In genomic region chr20:57346477-57346876, GRCh38 we compare ENCODE assay signal across 8 cellular contexts. TPM values are rescaled to one million over a fixed set of nuclear protein-coding genes. Genes with fewer than 3 reads are reported as not detected.
A peak's percentile ranks its signal among the peaks of the same experiment; 100 is the strongest.
DNase-seq lines count a peak whose midpoint lies in the region; ATAC-seq, FAIRE-seq and TF ChIP-seq lines count a peak whose summit lies in the region.

No MANE protein-coding gene starts in this region.

- peaks cover 15 to 38% (median 23%) of the 10 kb centered on the region in 3 donors for H3K27me3 Mint-ChIP-seq in CD14-positive monocyte (ENCODE audit: low read depth in 3 of 3)
- peaks cover 3% of the 10 kb centered on the region for H3K27me3 Mint-ChIP-seq in activated CD8-positive, alpha-beta T cell treated with anti-CD3 and anti-CD28 coated beads for 36 hours

- H3K79me2 ChIP-seq in HCT116 (ENCODE audit: insufficient read depth, low read length) (no peaks in the 10 kb centered on the region; the same call in none of the 2 replicates), H1 (ENCODE audit: control insufficient read depth in 1 of 2, insufficient read depth in 2 of 2, low read length in 2 of 2) (peaks cover 2 to 4% of the 10 kb centered on the region in 2 experiments)

- H3K36me3 Mint-ChIP-seq in CD14-positive monocyte = no peaks in the 10 kb centered on the region
- no peaks in the 10 kb centered on the region for H3K36me3 Mint-ChIP-seq in activated CD8-positive, alpha-beta T cell treated with anti-CD3 and anti-CD28 coated beads for 36 hours (ENCODE audit: low read depth)
- H3K36me3 Mint-ChIP-seq in stimulated activated effector memory CD8-positive, alpha-beta T cell treated with anti-CD3 and anti-CD28 coated beads, Interleukin-12 subunit alpha, Interleukin-12 subunit beta, amount 100 ng/mL, for 72 hours = peaks cover 8% of the 10 kb centered on the region

- no peak overlapping the region for H3K4me2 ChIP-seq in HCT116 (ENCODE audit: low read length)
- no peak overlapping the region for H3K4me2 ChIP-seq in H1 (ENCODE audit: insufficient read depth in 1 of 2, low read depth in 2 of 2, low read length in 2 of 2)

- no peak overlapping the region for H3K4me3 Mint-ChIP-seq in CD14-positive monocyte
- no peak overlapping the region for H3K4me3 Mint-ChIP-seq in activated CD8-positive, alpha-beta T cell treated with anti-CD3 and anti-CD28 coated beads for 36 hours
- H3K4me3 Mint-ChIP-seq in stimulated activated effector memory CD8-positive, alpha-beta T cell treated with anti-CD3 and anti-CD28 coated beads, Interleukin-12 subunit alpha, Interleukin-12 subunit beta, amount 100 ng/mL, for 72 hours = no peak overlapping the region

- no peak for TF ChIP-seq EP300 in H1 (IDR thresholded peaks at IDR 0.05; ENCODE audit: borderline replicate concordance in 1 of 2, low read depth in 2 of 2, low read length in 2 of 2)

- peaks cover 1% of the 10 kb centered on the region; the same call in 1 of the 2 replicates for H3K23me2 ChIP-seq in H1 (ENCODE audit: low read depth, low read length)

- H3K4ac ChIP-seq in H1 (replicated peaks; ENCODE audit: insufficient read length, low read depth, low read length) = no peak overlapping the region

- H4K20me1 ChIP-seq in HCT116 (ENCODE audit: insufficient read depth) = no peaks in the 10 kb centered on the region
- no peaks in the 10 kb centered on the region for H4K20me1 ChIP-seq in H1 (replicated peaks in 1 of 2; ENCODE audit: control insufficient read depth in 1 of 2, insufficient read depth in 2 of 2, low read length in 2 of 2)

- H3K27ac Mint-ChIP-seq in CD14-positive monocyte = no peak overlapping the region
- H3K27ac Mint-ChIP-seq in activated CD8-positive, alpha-beta T cell treated with anti-CD3 and anti-CD28 coated beads for 36 hours = no peak overlapping the region
- H3K27ac Mint-ChIP-seq in stimulated activated effector memory CD8-positive, alpha-beta T cell treated with anti-CD3 and anti-CD28 coated beads, Interleukin-12 subunit alpha, Interleukin-12 subunit beta, amount 100 ng/mL, for 72 hours = no peak overlapping the region

- H3K27me3 ChIP-seq in HCT116 (ENCODE audit: insufficient read depth, low read length) = no peaks in the 10 kb centered on the region
- no peaks in the 10 kb centered on the region for H3K27me3 ChIP-seq in H1 (replicated peaks in 1 of 4; ENCODE audit: control insufficient read depth in 3 of 4, extremely low read depth in 1 of 4, insufficient read depth in 3 of 4, low read length in 3 of 4)

- no TSS peak for BruUV-seq in HCT116 (replicated peaks; lab: Mats Ljungman, UMichigan)

- no peak overlapping the region for H4K91ac ChIP-seq in H1 (replicated peaks; ENCODE audit: insufficient read length, low read length)

- peaks cover 0 to 10% (median 3%) of the 10 kb centered on the region in 7 donors for H3K9me3 Mint-ChIP-seq in CD14-positive monocyte
- no peaks in the 10 kb centered on the region for H3K9me3 Mint-ChIP-seq in activated CD8-positive, alpha-beta T cell treated with anti-CD3 and anti-CD28 coated beads for 36 hours
- H3K9me3 Mint-ChIP-seq in stimulated activated effector memory CD8-positive, alpha-beta T cell treated with anti-CD3 and anti-CD28 coated beads, Interleukin-12 subunit alpha, Interleukin-12 subunit beta, amount 100 ng/mL, for 72 hours = no peaks in the 10 kb centered on the region

- no peak overlapping the region for H3K9ac ChIP-seq in HCT116 (ENCODE audit: low read length)
- no peak overlapping the region for H3K9ac ChIP-seq in H1 (replicated peaks in 1 of 4; ENCODE audit: extremely low read depth in 1 of 4, low read depth in 3 of 4, low read length in 3 of 4)

- H3K56ac ChIP-seq in H1 (replicated peaks; ENCODE audit: insufficient read length, low read depth, low read length) = no peak overlapping the region

- peaks cover under 1% of the 10 kb centered on the region; the same call in 1 of the 2 replicates for H3K79me1 ChIP-seq in H1 (ENCODE audit: low read depth, low read length)

- CTCF ChIA-PET in HCT116 (lab: Charles Lee) = interaction anchor here (1.0 to 3.5 kb wide), 8 partner anchors 12 to 259 kb away, joined by 3 to 21 read pairs (median 5); no protein-coding TSS in a partner anchor
- CTCF ChIA-PET in activated CD8-positive, alpha-beta T cell treated with anti-CD3 and anti-CD28 coated beads for 36 hours (lab: Charles Lee) = interaction anchor here (0.8 to 5.6 kb wide), 21 partner anchors 9 to 796 kb away, joined by 3 to 42 read pairs (median 4); no protein-coding TSS in a partner anchor
- CTCF ChIA-PET in H1 (lab: Charles Lee; ENCODE audit: partially characterized antibody) = interaction anchor here (0.5 to 6.5 kb wide), 41 partner anchors 9 to 1619 kb away, joined by 3 to 83 read pairs (median 5); partner anchors contain the start of gene SPO11

- FAIRE-seq in H1 (lab: Jason Lieb, UNC) = peak; percentile 88

- H3K18ac ChIP-seq in H1 (ENCODE audit: extremely low read depth, low read length) = no peak overlapping the region

- no peak overlapping the region for H3K14ac ChIP-seq in H1 (ENCODE audit: insufficient read length)

- intact Hi-C loops in CD14-positive monocyte (cut with micrococcal nuclease) = loop anchor here (5.0 kb wide), 2 partner anchors 246 to 259 kb away; no protein-coding TSS in a partner anchor
- intact Hi-C loops in HCT116 (cut with micrococcal nuclease) = loop anchor here (1.0 kb wide), 1 partner anchor 254 kb away; no protein-coding TSS in a partner anchor
- intact Hi-C loops in activated CD8-positive, alpha-beta T cell treated with anti-CD3 and anti-CD28 coated beads for 36 hours (cut with micrococcal nuclease) = loop anchor here (2.0 kb wide), 1 partner anchor 256 kb away; no protein-coding TSS in a partner anchor
- intact Hi-C loops in mucosa of descending colon (cut with DNase I, micrococcal nuclease) = loop anchor here in 1 of 2 donors (2.0 kb wide), 1 partner anchor 258 kb away; no protein-coding TSS in a partner anchor

- H2BK5ac ChIP-seq in H1 (ENCODE audit: low read depth, low read length) = no peak overlapping the region

- H3K9me3 ChIP-seq in HCT116 (ENCODE audit: control insufficient read depth in 1 of 2, insufficient read depth in 1 of 2, low read depth in 1 of 2, low read length in 2 of 2) (no peaks in the 10 kb centered on the region), H1 (ENCODE audit: insufficient read depth in 2 of 2, low read depth in 1 of 2, low read length in 1 of 2) (no peaks in the 10 kb centered on the region), mucosa of descending colon (no peaks in the 10 kb centered on the region)

- H2BK120ac ChIP-seq in H1 (replicated peaks; ENCODE audit: low read depth, low read length) = no peak overlapping the region

- no peaks in the 10 kb centered on the region for H3K36me3 ChIP-seq in HCT116 (ENCODE audit: control insufficient read depth in 1 of 2, insufficient read depth in 2 of 2, low read length in 2 of 2)
- H3K36me3 ChIP-seq in H1 (ENCODE audit: control insufficient read depth in 2 of 4, insufficient read depth in 4 of 4, low read length in 3 of 4) = no peaks in the 10 kb centered on the region
- H3K36me3 ChIP-seq in mucosa of descending colon (ENCODE audit: low read depth) = no peaks in the 10 kb centered on the region

- TF ChIP-seq CTCF in CD14-positive monocyte (IDR thresholded peaks at IDR 0.05) (peak; percentile 81), HCT116 (IDR thresholded peaks at IDR 0.05 in 2 of 3, conservative IDR thresholded peaks at IDR 0.05 in 1 of 3; ENCODE audit: borderline replicate concordance in 1 of 3, insufficient read depth in 1 of 3, low read depth in 2 of 3, low read length in 2 of 3) (peak; percentile 61 to 87 (median 81)), H1 (IDR thresholded peaks at IDR 0.05; ENCODE audit: control extremely low read depth in 1 of 3, insufficient read depth in 1 of 3, low read depth in 1 of 3, low read length in 3 of 3) (peak in 2 of 3 experiments; percentile 69 to 74; a peak in 3 of 4 replicates), mucosa of descending colon (IDR thresholded peaks at IDR 0.05) (peak; percentile 45)
- peak; percentile 83 for TF ChIP-seq CTCF in activated CD8-positive, alpha-beta T cell treated with anti-CD3 and anti-CD28 coated beads for 36 hours (IDR thresholded peaks at IDR 0.05)

- H2BK15ac ChIP-seq in H1 (ENCODE audit: low read length) = no peak overlapping the region

- ATAC-seq in HCT116 (peak; percentile 67), mucosa of descending colon (peak; percentile 51), HG03095 (IDR thresholded peaks at IDR 0.05; ENCODE audit: unreplicated experiment) (no peak)
- ATAC-seq in activated CD8-positive, alpha-beta T cell treated with anti-CD3 and anti-CD28 coated beads for 36 hours = peak; percentile 43
- peak; percentile 42 for ATAC-seq in stimulated activated effector memory CD8-positive, alpha-beta T cell treated with anti-CD3 and anti-CD28 coated beads, Interleukin-12 subunit alpha, Interleukin-12 subunit beta, amount 100 ng/mL, for 72 hours

- no peaks in the 10 kb centered on the region for H3K9me2 ChIP-seq in HCT116 (ENCODE audit: insufficient read depth)

- peaks cover 1% of the 10 kb centered on the region for H3K4me1 Mint-ChIP-seq in CD14-positive monocyte
- peaks cover 4% of the 10 kb centered on the region for H3K4me1 Mint-ChIP-seq in activated CD8-positive, alpha-beta T cell treated with anti-CD3 and anti-CD28 coated beads for 36 hours (ENCODE audit: low read depth)
- no peaks in the 10 kb centered on the region for H3K4me1 Mint-ChIP-seq in stimulated activated effector memory CD8-positive, alpha-beta T cell treated with anti-CD3 and anti-CD28 coated beads, Interleukin-12 subunit alpha, Interleukin-12 subunit beta, amount 100 ng/mL, for 72 hours

- H3K4me3 ChIP-seq in HCT116 (replicated peaks in 1 of 2; ENCODE audit: low read depth in 1 of 2, low read length in 2 of 2) = no peak overlapping the region
- no peak overlapping the region for H3K4me3 ChIP-seq in H1 (ENCODE audit: extremely low read depth in 1 of 4, insufficient read depth in 2 of 4, low read depth in 3 of 4, low read length in 4 of 4)
- H3K4me3 ChIP-seq in mucosa of descending colon = no peak overlapping the region

- H3K23ac ChIP-seq in H1 (ENCODE audit: insufficient read length) = no peak overlapping the region

- H3K4me1 ChIP-seq in HCT116 (ENCODE audit: control insufficient read depth in 1 of 2, insufficient read depth in 2 of 2, low read length in 2 of 2) (peaks cover 3 to 7% of the 10 kb centered on the region in 2 experiments; a peak in 3 of 4 replicates), H1 (replicated peaks in 1 of 4; ENCODE audit: control insufficient read depth in 3 of 4, insufficient read depth in 4 of 4, low read length in 3 of 4) (0 out of 7 replicates have a peak, but pooled peaks cover 0 to under 1% (median 0%) of the 10 kb centered on the region in 4 experiments), mucosa of descending colon (ENCODE audit: low read depth) (no peaks in the 10 kb centered on the region)

- RAD21 ChIA-PET in HCT116 (lab: Charles Lee; ENCODE audit: low non-redundant PET in 1 of 2, low total read pairs in 2 of 2, uncharacterized antibody in 2 of 2, unreplicated experiment in 2 of 2) = interaction anchor here (1.0 to 1.5 kb wide), 3 partner anchors 14 to 257 kb away, joined by 4 read pairs; no protein-coding TSS in a partner anchor

- no peak overlapping the region for H2AK5ac ChIP-seq in H1 (ENCODE audit: low read depth, low read length)

- 4% methylated on average over 4 of the region's 4 CpGs; no CpG with 5 or more reads in 1 of the 2 experiments for WGBS in H1 (ENCODE audit: extremely low coverage in 1 of 2, insufficient coverage in 1 of 2, insufficient read length in 1 of 2, insufficient replicate concordance in 2 of 2, low coverage in 1 of 2, low lambda C conversion rate in 2 of 2, missing lambda C conversion rate in 1 of 2), 2 experiments

- TF ChIP-seq POLR2A in HCT116 (IDR thresholded peaks at IDR 0.05; ENCODE audit: borderline replicate concordance, extremely low read depth, insufficient read depth, insufficient read length) (no peak), H1 (IDR thresholded peaks at IDR 0.05; ENCODE audit: control extremely low read depth in 1 of 2, low read depth in 2 of 2, low read length in 2 of 2) (no peak)

- no peak overlapping the region for H2BK12ac ChIP-seq in H1 (ENCODE audit: low read depth, low read length)

- no peak overlapping the region for H4K5ac ChIP-seq in H1 (ENCODE audit: insufficient read length, low read depth, low read length)

- no peak overlapping the region for H3K27ac ChIP-seq in HCT116 (ENCODE audit: low read depth, low read length)
- no peak overlapping the region for H3K27ac ChIP-seq in H1 (ENCODE audit: low read depth, low read length)

- POLR2A ChIA-PET in HCT116 (lab: Charles Lee) (interaction anchor here (1.6 kb wide), 1 partner anchor 256 kb away, joined by 4 read pairs; no protein-coding TSS in a partner anchor), H1 (lab: Charles Lee; ENCODE audit: partially characterized antibody) (no interaction called here)
- POLR2A ChIA-PET in activated CD8-positive, alpha-beta T cell treated with anti-CD3 and anti-CD28 coated beads for 36 hours (lab: Charles Lee) = interaction anchor here (0.9 kb wide), 1 partner anchor 104 kb away, joined by 3 read pairs; no protein-coding TSS in a partner anchor

- no peak overlapping the region for H2BK20ac ChIP-seq in H1 (ENCODE audit: low read length)

- H2AFZ ChIP-seq in HCT116 (ENCODE audit: low read depth, low read length, poor library complexity, severe bottlenecking) (peak overlapping the region; percentile 87), H1 (ENCODE audit: low read length) (no peak overlapping the region)

- no peak overlapping the region for H4K8ac ChIP-seq in H1 (ENCODE audit: extremely low read depth, insufficient read depth, low read length)

- peak; percentile 90 for TF ChIP-seq RAD21 in HCT116 (IDR thresholded peaks at IDR 0.05; ENCODE audit: low read depth)
- TF ChIP-seq RAD21 in H1 (IDR thresholded peaks at IDR 0.05 in 1 of 2, conservative IDR thresholded peaks at IDR 0.05 in 1 of 2; ENCODE audit: low read depth in 2 of 2, low read length in 2 of 2) = peak; percentile 87 to 89

- DNase-seq in CD14-positive monocyte (ENCODE audit: low spot score) (no peak), HCT116 (ENCODE audit: low read depth, low spot score) (peak; percentile 55), NCI-H774 (lab: John Stamatoyannopoulos, UW) (peak; percentile 38), H1 (ENCODE audit: low read depth in 1 of 2, low spot score in 2 of 2) (peak; percentile 62 to 82), mucosa of descending colon (peak in 2 of 3 donors; percentile 73 to 91)
- peak; percentile 87 for DNase-seq in activated CD8-positive, alpha-beta T cell treated with anti-CD3 and anti-CD28 coated beads for 36 hours
- DNase-seq in stimulated activated effector memory CD8-positive, alpha-beta T cell treated with anti-CD3 and anti-CD28 coated beads, Interleukin-12 subunit alpha, Interleukin-12 subunit beta, amount 100 ng/mL, for 72 hours (ENCODE audit: low spot score in 2 of 2) = peak; percentile 42 to 77

RNA-seq across cellular contexts. Expression of gene RAE1, which starts 4.6 kb away (rescaled TPM):
- polyA plus RNA-seq in CD14-positive monocyte = 10 to 100 TPM; 15.8 to 21.7 TPM
- total RNA-seq in HCT116 (2021; ENCODE audit: unreplicated experiment) = 46.3 TPM
- 44.5 and 51.2 TPM in 2 replicates for polyA plus RNA-seq in HCT116 (2012)
- total RNA-seq in activated CD8-positive, alpha-beta T cell treated with anti-CD3 and anti-CD28 coated beads for 36 hours = 10 to 100 TPM; 41.1 to 42.9 TPM
- 33.0 and 35.9 TPM in 2 replicates for total RNA-seq in H1 (2021; fragmentation: NEBNext Ultra II Directional; extraction: Animal tissue kit (Norgen Biotek cat#: 25700))
- polyA plus RNA-seq in H1 (2011; rRNA removed) = 44.9 and 58.8 TPM in 2 replicates
- 50.7 TPM for polyA plus RNA-seq in H1 (2011; cell fraction: cytosol; rRNA removed)
- 39.7 TPM for polyA plus RNA-seq in H1 (2011; cell fraction: nucleus; rRNA removed)
- polyA plus RNA-seq in H1 (2012, experiment 1 of 2) = 38.3 to 45.8 TPM (median 41.2 TPM) in 4 replicates
- 20.3 TPM for polyA plus RNA-seq in H1 (2012, experiment 2 of 2)
- 20.4 TPM for polyA plus RNA-seq in H1 (2013, experiment 1 of 2)
- 17.4 TPM for polyA plus RNA-seq in H1 (2013, experiment 2 of 2)
- 69.3 and 70.1 TPM in 2 replicates for polyA minus RNA-seq in H1 (2011; rRNA and poly(A)+ RNA removed)
- polyA minus RNA-seq in H1 (2011; cell fraction: cytosol; rRNA and poly(A)+ RNA removed) = 23.9 TPM
- 69.1 TPM for polyA minus RNA-seq in H1 (2011; cell fraction: nucleus; rRNA and poly(A)+ RNA removed)
- 10 to 100 TPM; 17.6 to 21.0 (median 19.9) TPM for total RNA-seq in mucosa of descending colon

RNA-seq across cellular contexts. Expression of gene SPO11, which starts 16.9 kb away (rescaled TPM):
- polyA plus RNA-seq in CD14-positive monocyte = not detected
- not detected for total RNA-seq in HCT116 (2021; ENCODE audit: unreplicated experiment)
- not detected in 2 replicates for polyA plus RNA-seq in HCT116 (2012)
- not detected for total RNA-seq in activated CD8-positive, alpha-beta T cell treated with anti-CD3 and anti-CD28 coated beads for 36 hours
- total RNA-seq in H1 (2021; fragmentation: NEBNext Ultra II Directional; extraction: Animal tissue kit (Norgen Biotek cat#: 25700)) = not detected in 2 replicates
- not detected in 2 replicates for polyA plus RNA-seq in H1 (2011; rRNA removed)
- polyA plus RNA-seq in H1 (2011; cell fraction: cytosol; rRNA removed) = not detected
- polyA plus RNA-seq in H1 (2011; cell fraction: nucleus; rRNA removed) = not detected
- polyA plus RNA-seq in H1 (2012, experiment 1 of 2) = not detected in 4 replicates
- polyA plus RNA-seq in H1 (2012, experiment 2 of 2) = not detected
- polyA plus RNA-seq in H1 (2013, experiment 1 of 2) = not detected
- not detected for polyA plus RNA-seq in H1 (2013, experiment 2 of 2)
- not detected in 2 replicates for polyA minus RNA-seq in H1 (2011; rRNA and poly(A)+ RNA removed)
- polyA minus RNA-seq in H1 (2011; cell fraction: cytosol; rRNA and poly(A)+ RNA removed) = not detected
- polyA minus RNA-seq in H1 (2011; cell fraction: nucleus; rRNA and poly(A)+ RNA removed) = not detected
- total RNA-seq in mucosa of descending colon = not detected

RNA-seq across cellular contexts. Expression of gene RBM38, which starts 44.7 kb away (rescaled TPM):
- polyA plus RNA-seq in CD14-positive monocyte = 10 to 100 TPM in 1 of 2 donors, 1 to 10 TPM in 1; 7.5 to 17.8 TPM
- total RNA-seq in HCT116 (2021; ENCODE audit: unreplicated experiment) = 36.2 TPM
- 33.1 and 35.2 TPM in 2 replicates for polyA plus RNA-seq in HCT116 (2012)
- 100 to 1,000 TPM; 114 to 116 TPM for total RNA-seq in activated CD8-positive, alpha-beta T cell treated with anti-CD3 and anti-CD28 coated beads for 36 hours
- total RNA-seq in H1 (2021; fragmentation: NEBNext Ultra II Directional; extraction: Animal tissue kit (Norgen Biotek cat#: 25700)) = 57.7 and 60.1 TPM in 2 replicates
- 109 and 131 TPM in 2 replicates for polyA plus RNA-seq in H1 (2011; rRNA removed)
- polyA plus RNA-seq in H1 (2011; cell fraction: cytosol; rRNA removed) = 71.9 TPM
- polyA plus RNA-seq in H1 (2011; cell fraction: nucleus; rRNA removed) = 75.2 TPM
- 32.3 to 58.0 TPM (median 56.1 TPM) in 4 replicates for polyA plus RNA-seq in H1 (2012, experiment 1 of 2)
- polyA plus RNA-seq in H1 (2012, experiment 2 of 2) = 61.6 TPM
- 53.7 TPM for polyA plus RNA-seq in H1 (2013, experiment 1 of 2)
- polyA plus RNA-seq in H1 (2013, experiment 2 of 2) = 52.7 TPM
- polyA minus RNA-seq in H1 (2011; rRNA and poly(A)+ RNA removed) = 16.3 and 19.0 TPM in 2 replicates
- 49.0 TPM for polyA minus RNA-seq in H1 (2011; cell fraction: cytosol; rRNA and poly(A)+ RNA removed)
- polyA minus RNA-seq in H1 (2011; cell fraction: nucleus; rRNA and poly(A)+ RNA removed) = 23.7 TPM
- 10 to 100 TPM; 29.5 to 85.5 (median 36.8) TPM for total RNA-seq in mucosa of descending colon
